In the genomic region with DNA sequence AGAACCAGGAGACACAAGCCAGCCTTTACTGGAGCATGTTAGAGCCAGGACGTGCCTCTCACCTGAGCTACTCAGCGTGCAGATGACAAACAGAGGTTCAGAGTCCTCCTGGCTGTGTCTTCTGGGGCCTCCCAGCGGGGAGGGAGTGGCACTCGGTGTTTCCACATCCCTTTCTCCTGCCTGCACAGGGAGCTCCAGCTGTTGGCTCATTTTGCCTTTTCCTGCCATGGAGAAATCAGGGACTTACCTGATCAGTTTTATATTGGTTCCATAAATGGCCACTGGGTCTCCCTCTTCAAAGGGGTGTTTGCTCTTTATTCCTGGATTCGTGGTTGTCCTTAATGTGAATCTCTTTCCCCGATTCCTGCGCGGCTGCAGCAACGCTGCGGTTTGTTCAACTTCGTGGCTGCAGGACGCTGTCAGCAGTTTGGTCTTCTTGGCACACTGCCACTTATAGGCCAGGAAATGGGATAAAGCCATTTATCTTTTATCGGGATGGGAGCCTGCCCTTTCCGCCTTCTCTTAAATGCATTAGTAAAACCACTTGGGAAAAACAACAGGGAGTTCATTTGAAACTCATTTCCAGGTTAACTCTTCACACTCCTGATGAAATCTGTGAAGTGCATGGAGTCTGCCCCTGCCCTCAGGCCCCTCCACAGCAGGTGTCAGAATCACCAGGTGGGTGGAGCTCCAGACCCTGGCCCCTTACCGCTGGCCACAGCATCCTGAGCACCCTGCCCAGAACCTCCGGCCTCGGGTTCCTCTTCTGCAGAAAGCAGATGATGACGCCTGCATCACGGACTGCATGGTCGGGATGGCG, we compare ENCODE assay signal across 1 cellular context.
TF ChIP-seq lines count a peak whose summit lies in the region.

No MANE protein-coding gene starts in this region.

TF ChIP-seq in HepG2, 621 proteins besides CTCF, POLR2A, EP300 and RAD21 (continued from another document and continues in another):
- TF ChIP-seq ZBTB10 (CRISPR knock-in tag; IDR thresholded peaks at IDR 0.05; ENCODE audit: borderline replicate concordance) (no peak), ZNF512 (CRISPR knock-in tag; IDR thresholded peaks at IDR 0.05) (no peak), ZNF18 (CRISPR knock-in tag; IDR thresholded peaks at IDR 0.05; ENCODE audit: insufficient replicate concordance) (no peak), ZKSCAN8 (CRISPR knock-in tag; IDR thresholded peaks at IDR 0.05; ENCODE audit: borderline replicate concordance) (no peak), ZBTB8A (CRISPR knock-in tag; IDR thresholded peaks at IDR 0.05; ENCODE audit: borderline replicate concordance, low read depth) (no peak), ZNF580 (CRISPR knock-in tag; IDR thresholded peaks at IDR 0.05; ENCODE audit: borderline replicate concordance, low read depth) (peak; percentile 64; the same call in 1 of the 2 replicates), MED1 (CRISPR knock-in tag; IDR thresholded peaks at IDR 0.05) (peak; percentile 67), AGO1 (IDR thresholded peaks at IDR 0.05; ENCODE audit: low read depth, low read length, poor library complexity, severe bottlenecking) (no peak), HIVEP1 (CRISPR knock-in tag; IDR thresholded peaks at IDR 0.05) (no peak), FOXA3 (CRISPR knock-in tag; IDR thresholded peaks at IDR 0.05) (no peak), ZNF790 (CRISPR knock-in tag; IDR thresholded peaks at IDR 0.05; ENCODE audit: borderline replicate concordance) (no peak), USF2 (IDR thresholded peaks at IDR 0.05; ENCODE audit: low read depth, low read length) (no peak), USF2 (CRISPR knock-in tag; IDR thresholded peaks at IDR 0.05; ENCODE audit: borderline replicate concordance) (no peak), MEF2D (CRISPR knock-in tag; IDR thresholded peaks at IDR 0.05) (0 out of 2 replicates have a peak, but pooled peaks have one; percentile 18), MZF1 (CRISPR knock-in tag; IDR thresholded peaks at IDR 0.05; ENCODE audit: borderline replicate concordance) (no peak), FLYWCH1 (CRISPR knock-in tag; IDR thresholded peaks at IDR 0.05) (no peak), ZNF124 (CRISPR knock-in tag; IDR thresholded peaks at IDR 0.05) (no peak), PAF1 (CRISPR knock-in tag; IDR thresholded peaks at IDR 0.05) (no peak), CBX1 (IDR thresholded peaks at IDR 0.05; ENCODE audit: low read depth) (no peak), POLR2G (IDR thresholded peaks at IDR 0.05; ENCODE audit: low read depth, low read length) (no peak), ZNF816 (CRISPR knock-in tag; IDR thresholded peaks at IDR 0.05; ENCODE audit: borderline replicate concordance) (no peak), ZNF260 (CRISPR knock-in tag; IDR thresholded peaks at IDR 0.05; ENCODE audit: borderline replicate concordance, low read depth) (no peak), EED (CRISPR knock-in tag; IDR thresholded peaks at IDR 0.05) (no peak), WIZ (CRISPR knock-in tag; IDR thresholded peaks at IDR 0.05) (no peak), JUN (CRISPR knock-in tag; IDR thresholded peaks at IDR 0.05) (no peak), ZNF660 (CRISPR knock-in tag; IDR thresholded peaks at IDR 0.05; ENCODE audit: borderline replicate concordance, low read depth) (no peak), HOXA9 (CRISPR knock-in tag; IDR thresholded peaks at IDR 0.05; ENCODE audit: borderline replicate concordance) (no peak), CSRNP2 (CRISPR knock-in tag; conservative IDR thresholded peaks at IDR 0.05; ENCODE audit: low read depth) (no peak)
- TF ChIP-seq, protein P1, sequence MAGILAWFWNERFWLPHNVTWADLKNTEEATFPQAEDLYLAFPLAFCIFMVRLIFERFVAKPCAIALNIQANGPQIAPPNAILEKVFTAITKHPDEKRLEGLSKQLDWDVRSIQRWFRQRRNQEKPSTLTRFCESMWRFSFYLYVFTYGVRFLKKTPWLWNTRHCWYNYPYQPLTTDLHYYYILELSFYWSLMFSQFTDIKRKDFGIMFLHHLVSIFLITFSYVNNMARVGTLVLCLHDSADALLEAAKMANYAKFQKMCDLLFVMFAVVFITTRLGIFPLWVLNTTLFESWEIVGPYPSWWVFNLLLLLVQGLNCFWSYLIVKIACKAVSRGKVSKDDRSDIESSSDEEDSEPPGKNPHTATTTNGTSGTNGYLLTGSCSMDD (CRISPR knock-in tag; IDR thresholded peaks at IDR 0.05): no peak
- TF ChIP-seq, protein P2, sequence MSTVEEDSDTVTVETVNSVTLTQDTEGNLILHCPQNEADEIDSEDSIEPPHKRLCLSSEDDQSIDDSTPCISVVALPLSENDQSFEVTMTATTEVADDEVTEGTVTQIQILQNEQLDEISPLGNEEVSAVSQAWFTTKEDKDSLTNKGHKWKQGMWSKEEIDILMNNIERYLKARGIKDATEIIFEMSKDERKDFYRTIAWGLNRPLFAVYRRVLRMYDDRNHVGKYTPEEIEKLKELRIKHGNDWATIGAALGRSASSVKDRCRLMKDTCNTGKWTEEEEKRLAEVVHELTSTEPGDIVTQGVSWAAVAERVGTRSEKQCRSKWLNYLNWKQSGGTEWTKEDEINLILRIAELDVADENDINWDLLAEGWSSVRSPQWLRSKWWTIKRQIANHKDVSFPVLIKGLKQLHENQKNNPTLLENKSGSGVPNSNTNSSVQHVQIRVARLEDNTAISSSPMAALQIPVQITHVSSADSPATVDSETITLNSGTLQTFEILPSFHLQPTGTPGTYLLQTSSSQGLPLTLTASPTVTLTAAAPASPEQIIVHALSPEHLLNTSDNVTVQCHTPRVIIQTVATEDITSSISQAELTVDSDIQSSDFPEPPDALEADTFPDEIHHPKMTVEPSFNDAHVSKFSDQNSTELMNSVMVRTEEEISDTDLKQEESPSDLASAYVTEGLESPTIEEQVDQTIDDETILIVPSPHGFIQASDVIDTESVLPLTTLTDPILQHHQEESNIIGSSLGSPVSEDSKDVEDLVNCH (CRISPR knock-in tag; IDR thresholded peaks at IDR 0.05): no peak
- TF ChIP-seq, protein P3, sequence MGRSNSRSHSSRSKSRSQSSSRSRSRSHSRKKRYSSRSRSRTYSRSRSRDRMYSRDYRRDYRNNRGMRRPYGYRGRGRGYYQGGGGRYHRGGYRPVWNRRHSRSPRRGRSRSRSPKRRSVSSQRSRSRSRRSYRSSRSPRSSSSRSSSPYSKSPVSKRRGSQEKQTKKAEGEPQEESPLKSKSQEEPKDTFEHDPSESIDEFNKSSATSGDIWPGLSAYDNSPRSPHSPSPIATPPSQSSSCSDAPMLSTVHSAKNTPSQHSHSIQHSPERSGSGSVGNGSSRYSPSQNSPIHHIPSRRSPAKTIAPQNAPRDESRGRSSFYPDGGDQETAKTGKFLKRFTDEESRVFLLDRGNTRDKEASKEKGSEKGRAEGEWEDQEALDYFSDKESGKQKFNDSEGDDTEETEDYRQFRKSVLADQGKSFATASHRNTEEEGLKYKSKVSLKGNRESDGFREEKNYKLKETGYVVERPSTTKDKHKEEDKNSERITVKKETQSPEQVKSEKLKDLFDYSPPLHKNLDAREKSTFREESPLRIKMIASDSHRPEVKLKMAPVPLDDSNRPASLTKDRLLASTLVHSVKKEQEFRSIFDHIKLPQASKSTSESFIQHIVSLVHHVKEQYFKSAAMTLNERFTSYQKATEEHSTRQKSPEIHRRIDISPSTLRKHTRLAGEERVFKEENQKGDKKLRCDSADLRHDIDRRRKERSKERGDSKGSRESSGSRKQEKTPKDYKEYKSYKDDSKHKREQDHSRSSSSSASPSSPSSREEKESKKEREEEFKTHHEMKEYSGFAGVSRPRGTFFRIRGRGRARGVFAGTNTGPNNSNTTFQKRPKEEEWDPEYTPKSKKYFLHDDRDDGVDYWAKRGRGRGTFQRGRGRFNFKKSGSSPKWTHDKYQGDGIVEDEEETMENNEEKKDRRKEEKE (IDR thresholded peaks at IDR 0.05): no peak
- TF ChIP-seq, protein P4, sequence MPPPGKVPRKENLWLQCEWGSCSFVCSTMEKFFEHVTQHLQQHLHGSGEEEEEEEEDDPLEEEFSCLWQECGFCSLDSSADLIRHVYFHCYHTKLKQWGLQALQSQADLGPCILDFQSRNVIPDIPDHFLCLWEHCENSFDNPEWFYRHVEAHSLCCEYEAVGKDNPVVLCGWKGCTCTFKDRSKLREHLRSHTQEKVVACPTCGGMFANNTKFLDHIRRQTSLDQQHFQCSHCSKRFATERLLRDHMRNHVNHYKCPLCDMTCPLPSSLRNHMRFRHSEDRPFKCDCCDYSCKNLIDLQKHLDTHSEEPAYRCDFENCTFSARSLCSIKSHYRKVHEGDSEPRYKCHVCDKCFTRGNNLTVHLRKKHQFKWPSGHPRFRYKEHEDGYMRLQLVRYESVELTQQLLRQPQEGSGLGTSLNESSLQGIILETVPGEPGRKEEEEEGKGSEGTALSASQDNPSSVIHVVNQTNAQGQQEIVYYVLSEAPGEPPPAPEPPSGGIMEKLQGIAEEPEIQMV (CRISPR knock-in tag; IDR thresholded peaks at IDR 0.05; ENCODE audit: low read depth): no peak
- TF ChIP-seq, protein P5, sequence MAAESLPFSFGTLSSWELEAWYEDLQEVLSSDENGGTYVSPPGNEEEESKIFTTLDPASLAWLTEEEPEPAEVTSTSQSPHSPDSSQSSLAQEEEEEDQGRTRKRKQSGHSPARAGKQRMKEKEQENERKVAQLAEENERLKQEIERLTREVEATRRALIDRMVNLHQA (CRISPR knock-in tag; IDR thresholded peaks at IDR 0.05): no peak
